25 cellular contexts compared by ENCODE assay signal in genomic region chr17:33121272-33121671, GRCh38.
"Had no signal": no experiment of that assay in that cellular context is flagged by ENCODE, and none has a peak within 500 bp of the region (broad histone marks: within the 10 kb centered on the region; RNA-seq: fewer than 3 reads in every experiment).

No MANE protein-coding gene starts in this region.

- H3K9me3 ChIP-seq: adrenal gland, MG63, SJCRH30, SK-N-SH had no signal

- H3K4me1 ChIP-seq: adrenal gland, SJCRH30 had no signal

- H3K4me1 Mint-ChIP-seq: activated CD4-positive, alpha-beta T cell treated with anti-CD3 and anti-CD28 coated beads, Interleukin-2, amount 10 ng/mL, durations not matched to agents 7 days and 5 days; activated naive CD8-positive, alpha-beta T cell treated with anti-CD3 and anti-CD28 coated beads, Interleukin-2, amount 10 ng/mL, durations not matched to agents 7 days and 5 days; activated T-helper 17 cell treated with anti-CD3 and anti-CD28 coated beads, Interleukin-2, amount 50 U/mL, for 72 hours had no signal

- H3K27me3 Mint-ChIP-seq: activated naive CD8-positive, alpha-beta T cell treated with anti-CD3 and anti-CD28 coated beads, Interleukin-2, amount 10 ng/mL, durations not matched to agents 7 days and 5 days had no signal

- H3K27me3 ChIP-seq: adrenal gland, MG63 had no signal

- ATAC-seq: activated T-helper 17 cell treated with anti-CD3 and anti-CD28 coated beads, Interleukin-2, amount 50 U/mL, for 72 hours had no signal

- H3K9ac ChIP-seq: SK-N-SH had no signal

- H3K4me3 ChIP-seq: adrenal gland, MG63, SJCRH30 had no signal

- H3K27ac Mint-ChIP-seq: activated CD4-positive, alpha-beta memory T cell treated with anti-CD3 and anti-CD28 coated beads for 36 hours; activated CD4-positive, alpha-beta T cell treated with anti-CD3 and anti-CD28 coated beads, Interleukin-2, amount 10 ng/mL, durations not matched to agents 7 days and 5 days; activated naive CD8-positive, alpha-beta T cell treated with anti-CD3 and anti-CD28 coated beads, Interleukin-2, amount 10 ng/mL, durations not matched to agents 7 days and 5 days; activated T-helper 17 cell treated with anti-CD3 and anti-CD28 coated beads, Interleukin-2, amount 50 U/mL, for 72 hours had no signal

- DNase-seq: activated CD4-positive, alpha-beta memory T cell treated with anti-CD3 and anti-CD28 coated beads for 36 hours; activated CD4-positive, alpha-beta T cell treated with anti-CD3 and anti-CD28 coated beads, Interleukin-2, amount 10 ng/mL, durations not matched to agents 7 days and 5 days; activated CD4-positive, CD25-positive, alpha-beta regulatory T cell; activated CD8-positive, alpha-beta memory T cell treated with anti-CD3 and anti-CD28 coated beads for 24 hours; activated naive CD4-positive, alpha-beta T cell treated with anti-CD3 and anti-CD28 coated beads, Interleukin-2, amount 50 U/mL, for 16 hours; activated naive CD8-positive, alpha-beta T cell treated with anti-CD3 and anti-CD28 coated beads, Interleukin-2, amount 10 ng/mL, durations not matched to agents 7 days and 5 days; activated T-cell treated with anti-CD3 and anti-CD28 coated beads, Interleukin-2, amount 50 U/mL, for 48 hours; adrenal gland; anterior cingulate cortex; caudate nucleus; KG1; MG63; MV-4-11; NCI-H1105 treated with DMSO at 0.1 percent for 48 hours; NCI-H1436 treated with DMSO at 0.1 percent for 48 hours; NCI-H187; NCI-H2081; NCI-H510A treated with DMSO at 0.1 percent for 48 hours; NCI-H69; Right ventricle myocardium superior; SJCRH30; SK-N-SH; T-helper 1 cell had no signal

- H3K9me3 Mint-ChIP-seq: activated CD4-positive, alpha-beta memory T cell treated with anti-CD3 and anti-CD28 coated beads for 36 hours; activated CD4-positive, alpha-beta T cell treated with anti-CD3 and anti-CD28 coated beads, Interleukin-2, amount 10 ng/mL, durations not matched to agents 7 days and 5 days; activated naive CD8-positive, alpha-beta T cell treated with anti-CD3 and anti-CD28 coated beads, Interleukin-2, amount 10 ng/mL, durations not matched to agents 7 days and 5 days; activated T-helper 17 cell treated with anti-CD3 and anti-CD28 coated beads, Interleukin-2, amount 50 U/mL, for 72 hours had no signal

- H3K4me2 ChIP-seq: SK-N-SH had no signal

- H3K36me3 Mint-ChIP-seq: activated CD4-positive, alpha-beta memory T cell treated with anti-CD3 and anti-CD28 coated beads for 36 hours; activated naive CD8-positive, alpha-beta T cell treated with anti-CD3 and anti-CD28 coated beads, Interleukin-2, amount 10 ng/mL, durations not matched to agents 7 days and 5 days had no signal

- H3K36me3 ChIP-seq: adrenal gland, MG63, SJCRH30 had no signal

- H3K27ac ChIP-seq: adrenal gland, SJCRH30, VCaP had no signal

- H3K4me3 Mint-ChIP-seq: activated CD4-positive, alpha-beta memory T cell treated with anti-CD3 and anti-CD28 coated beads for 36 hours; activated CD4-positive, alpha-beta T cell treated with anti-CD3 and anti-CD28 coated beads, Interleukin-2, amount 10 ng/mL, durations not matched to agents 7 days and 5 days; activated naive CD8-positive, alpha-beta T cell treated with anti-CD3 and anti-CD28 coated beads, Interleukin-2, amount 10 ng/mL, durations not matched to agents 7 days and 5 days; activated T-helper 17 cell treated with anti-CD3 and anti-CD28 coated beads, Interleukin-2, amount 50 U/mL, for 72 hours had no signal
